In genomic region chr4:26709246-26709645, GRCh38 we compare ENCODE assay signal across 31 cellular contexts.
"Had no signal": no experiment of that assay in that cellular context is flagged by ENCODE, and none has a peak within 500 bp of the region (broad histone marks: within the 10 kb centered on the region; RNA-seq: fewer than 3 reads in every experiment).

No MANE protein-coding gene starts in this region.

- H2AFZ ChIP-seq: neural progenitor cell had no signal

- H3K4me1 ChIP-seq: left ventricle myocardium inferior, neural progenitor cell, prostate gland, sigmoid colon, suprapubic skin, tibial artery, upper lobe of right lung had no signal

- H3K36me3 ChIP-seq: left ventricle myocardium inferior, neural progenitor cell, ovary, prostate gland, sigmoid colon, spleen, suprapubic skin, tibial artery, upper lobe of right lung had no signal

- H3K27ac Mint-ChIP-seq: mesothelial cell of epicardium; naive B cell; natural killer cell; nephron progenitor cell; neural progenitor cell; stimulated activated effector memory CD8-positive, alpha-beta T cell treated with anti-CD3 and anti-CD28 coated beads, Interleukin-12 subunit alpha, Interleukin-12 subunit beta, amount 100 ng/mL, for 72 hours; stimulated activated naive CD8-positive, alpha-beta T cell treated with anti-CD3 and anti-CD28 coated beads, Interleukin-15, Interleukin-2, amounts not matched to agents 100 ng/mL and 50 ng/mL, for 24 hours had no signal

- H3K27me3 Mint-ChIP-seq: naive B cell; stimulated activated naive CD8-positive, alpha-beta T cell treated with anti-CD3 and anti-CD28 coated beads, Interleukin-15, Interleukin-2, amounts not matched to agents 100 ng/mL and 50 ng/mL, for 24 hours had no signal

- FAIRE-seq: islet of Langerhans, kidney, small intestine, urothelium cell line had no signal

- H3K27me3 ChIP-seq: neural progenitor cell, ovary, sigmoid colon, spleen, suprapubic skin, tibial artery, upper lobe of right lung had no signal

- DNase-seq: hypothalamus; immature natural killer cell; kidney; left colon; left ventricle myocardium inferior; mesendoderm; naive B cell; natural killer cell; nephron progenitor cell; ovary; posterior cingulate gyrus; retina; right cardiac atrium; sigmoid colon; small intestine; spleen; stimulated activated CD4-positive, alpha-beta T cell treated with anti-CD3 and anti-CD28 coated beads, Interleukin-4, amount 100 ng/mL, for 24 hours; stimulated activated naive CD4-positive, alpha-beta T cell; tibial artery; trophoblast cell; upper lobe of right lung had no signal

- H3K4me1 Mint-ChIP-seq: immature natural killer cell; mesothelial cell of epicardium; nephron progenitor cell; neural progenitor cell; stimulated activated effector memory CD8-positive, alpha-beta T cell treated with anti-CD3 and anti-CD28 coated beads, Interleukin-12 subunit alpha, Interleukin-12 subunit beta, amount 100 ng/mL, for 72 hours had no signal

- H3K9me3 ChIP-seq: ovary, prostate gland, sigmoid colon, tibial artery, upper lobe of right lung had no signal

- H3K4me3 ChIP-seq: left ventricle myocardium inferior, lung, neural progenitor cell, ovary, prostate gland, sigmoid colon, suprapubic skin, thoracic aorta, tibial artery, upper lobe of right lung had no signal

- H3K9ac ChIP-seq: neural progenitor cell had no signal

- H3K4me2 ChIP-seq: neural progenitor cell had no signal

- H3K27ac ChIP-seq: left ventricle myocardium inferior, neural progenitor cell, ovary, prostate gland, sigmoid colon, suprapubic skin, thoracic aorta, tibial artery, upper lobe of right lung had no signal

- H3K36me3 Mint-ChIP-seq: stimulated activated effector memory CD8-positive, alpha-beta T cell treated with anti-CD3 and anti-CD28 coated beads, Interleukin-12 subunit alpha, Interleukin-12 subunit beta, amount 100 ng/mL, for 72 hours had no signal

- H3K4me3 Mint-ChIP-seq: immature natural killer cell; mesothelial cell of epicardium; naive B cell; natural killer cell; nephron progenitor cell; neural progenitor cell; stimulated activated effector memory CD8-positive, alpha-beta T cell treated with anti-CD3 and anti-CD28 coated beads, Interleukin-12 subunit alpha, Interleukin-12 subunit beta, amount 100 ng/mL, for 72 hours; stimulated activated naive CD8-positive, alpha-beta T cell treated with anti-CD3 and anti-CD28 coated beads, Interleukin-15, Interleukin-2, amounts not matched to agents 100 ng/mL and 50 ng/mL, for 24 hours had no signal

- ATAC-seq: left colon; natural killer cell; right cardiac atrium; stimulated activated effector memory CD8-positive, alpha-beta T cell treated with anti-CD3 and anti-CD28 coated beads, Interleukin-12 subunit alpha, Interleukin-12 subunit beta, amount 100 ng/mL, for 72 hours; upper lobe of right lung had no signal
